Comparison of ENCODE assay signal across 13 cellular contexts in the genomic region with DNA sequence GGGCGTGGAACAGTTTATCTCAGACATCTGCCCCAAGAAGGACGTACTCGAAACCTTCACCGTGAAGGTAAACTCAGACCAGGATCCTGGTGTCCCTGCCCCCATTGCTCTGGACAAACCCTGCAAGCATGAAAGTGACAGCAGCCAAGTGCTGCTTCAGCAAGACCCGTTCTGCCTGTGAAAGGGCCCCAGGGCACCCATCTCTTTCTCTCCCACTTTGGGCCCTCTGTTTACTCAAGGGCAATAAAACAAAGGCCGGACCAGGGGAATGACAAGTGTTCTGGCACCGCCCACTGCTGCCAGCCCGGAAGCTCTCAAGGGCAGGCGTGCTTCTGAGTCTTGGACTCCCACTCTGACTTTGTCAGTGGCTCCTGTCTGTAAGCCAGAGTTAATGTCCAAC. TPM values are rescaled to one million over a fixed set of nuclear protein-coding genes. Genes with fewer than 3 reads are reported as not detected.
DNase-seq lines count a peak whose midpoint lies in the region; ATAC-seq, FAIRE-seq and TF ChIP-seq lines count a peak whose summit lies in the region.
"Had no signal": no experiment of that assay in that cellular context is flagged by ENCODE, and none has a peak within 500 bp of the region (broad histone marks: within the 10 kb centered on the region; RNA-seq: fewer than 3 reads in every experiment).

No MANE protein-coding gene starts in this region.

- H3K36me3 ChIP-seq in endothelial cell of umbilical vein (ENCODE audit: control insufficient read depth in 2 of 2, extremely low read depth in 1 of 2, insufficient read depth in 2 of 2, low read length in 2 of 2) = peaks cover 24 to 41% of the 10 kb centered on the region in 2 experiments
- peaks cover 0 to 11% (median 0%) of the 10 kb centered on the region in 3 donors for H3K36me3 ChIP-seq in pancreas

- peak; percentile 1 for TF ChIP-seq POLR2A in endothelial cell of umbilical vein (IDR thresholded peaks at IDR 0.05; ENCODE audit: low read depth, low read length)

- H3K4me2 ChIP-seq in endothelial cell of umbilical vein (ENCODE audit: insufficient read depth, low read length) = no peak overlapping the region

- peaks cover 27% of the 10 kb centered on the region for H3K79me2 ChIP-seq in endothelial cell of umbilical vein (ENCODE audit: control insufficient read depth, insufficient read depth, low read length)

- H3K9me3 ChIP-seq in endothelial cell of umbilical vein (replicated peaks; ENCODE audit: control insufficient read depth, insufficient read depth, low read length) (no peaks in the 10 kb centered on the region), pancreas (no peaks in the 10 kb centered on the region)

- no peak overlapping the region for H2AFZ ChIP-seq in endothelial cell of umbilical vein (ENCODE audit: low read depth, low read length)

- H3K27ac ChIP-seq in endothelial cell of umbilical vein (ENCODE audit: insufficient read depth, low read depth, low read length) = no peak overlapping the region
- peak overlapping the region in 3 of 4 donors; percentile 17 to 60 (median 58) for H3K27ac ChIP-seq in pancreas

- WGBS in pancreas, 2 donors = 34 to 35% methylated on average over 9 of the region's 9 CpGs

- dilution Hi-C loops in endothelial cell of umbilical vein (cut with MboI; ENCODE audit: extremely low pct_ligation_motif_present, low sequenced_read_pairs) = no loop called here

- TF ChIP-seq CTCF in endothelial cell of umbilical vein (IDR thresholded peaks at IDR 0.05; ENCODE audit: extremely low read depth in 1 of 2, insufficient read depth in 1 of 2, low read depth in 1 of 2, low read length in 2 of 2) = no peak
- TF ChIP-seq CTCF in pancreas (IDR thresholded peaks at IDR 0.05) = no peak

- CTCF ChIA-PET in endothelial cell of umbilical vein (lab: Charles Lee) = interaction anchor here (3.9 kb wide), 1 partner anchor 40 kb away, joined by 19 read pairs; no protein-coding TSS in a partner anchor

- H3K27ac Mint-ChIP-seq in activated T-cell treated with anti-CD3 and anti-CD28 coated beads, Interleukin-2, amount 50 U/mL, for 24 hours = no peak overlapping the region
- H3K27ac Mint-ChIP-seq in immature natural killer cell = peak overlapping the region in 1 of 6 donors; percentile 47
- H3K27ac Mint-ChIP-seq: activated T-helper 2 cell treated with anti-CD3 and anti-CD28 coated beads, Interferon-gamma antibody, Interleukin-2, Interleukin-4, amounts not matched to agents 10 μg/mL and 5 μg/mL and 100 μg/mL, durations not matched to agents 14 hours and 24 hours and 36 hours; IgD-negative memory B cell had no signal

- FAIRE-seq in endothelial cell of umbilical vein (lab: Jason Lieb, UNC) (peak; percentile 57), pancreas (lab: Jason Lieb, UNC) (no peak)
- FAIRE-seq: TTC549 had no signal

- no peaks in the 10 kb centered on the region for H3K9me3 Mint-ChIP-seq in activated T-cell treated with anti-CD3 and anti-CD28 coated beads, Interleukin-2, amount 50 U/mL, for 24 hours
- H3K9me3 Mint-ChIP-seq in immature natural killer cell = no peaks in the 10 kb centered on the region
- H3K9me3 Mint-ChIP-seq: activated T-helper 2 cell treated with anti-CD3 and anti-CD28 coated beads, Interferon-gamma antibody, Interleukin-2, Interleukin-4, amounts not matched to agents 10 μg/mL and 5 μg/mL and 100 μg/mL, durations not matched to agents 14 hours and 24 hours and 36 hours; IgD-negative memory B cell had no signal

- peak; percentile 82 for DNase-seq in DMS153 (lab: John Stamatoyannopoulos, UW)
- DNase-seq in NCI-H146 treated with DMSO at 0.1 percent for 48 hours (lab: John Stamatoyannopoulos, UW; ENCODE audit: unreplicated experiment) = peak; percentile 47
- DNase-seq in endothelial cell of umbilical vein (ENCODE audit: low read depth, low spot score) = peak; percentile 42
- DNase-seq in pancreas = peak; percentile 46 to 72 (median 65)
- no peak for DNase-seq in activated T-cell treated with anti-CD3 and anti-CD28 coated beads, Interleukin-2, amount 50 U/mL, for 24 hours
- DNase-seq in immature natural killer cell = no peak
- DNase-seq in NCI-H446 treated with DMSO at 0.1 percent for 48 hours (lab: John Stamatoyannopoulos, UW) = no peak
- no peak for DNase-seq in KG1 (lab: John Stamatoyannopoulos, UW)
- DNase-seq: CD4-positive, alpha-beta memory T cell; midbrain had no signal

- H3K27me3 ChIP-seq in endothelial cell of umbilical vein (ENCODE audit: control insufficient read depth in 2 of 2, insufficient read depth in 2 of 2, low read length in 2 of 2) (no peaks in the 10 kb centered on the region), pancreas (no peaks in the 10 kb centered on the region)

- H3K4me1 Mint-ChIP-seq in activated T-cell treated with anti-CD3 and anti-CD28 coated beads, Interleukin-2, amount 50 U/mL, for 24 hours (ENCODE audit: low read depth) = peaks cover 22% of the 10 kb centered on the region
- peaks cover 15 to 17% of the 10 kb centered on the region in 2 donors for H3K4me1 Mint-ChIP-seq in immature natural killer cell

- peak; percentile 39 to 73 (median 63) for ATAC-seq in pancreas

- no peaks in the 10 kb centered on the region for H4K20me1 ChIP-seq in endothelial cell of umbilical vein (replicated peaks; ENCODE audit: control insufficient read depth, extremely low read depth, insufficient read depth, low read length)

- POLR2A ChIA-PET in endothelial cell of umbilical vein (lab: Charles Lee) = no interaction called here

- H3K4me3 ChIP-seq in endothelial cell of umbilical vein (replicated peaks in 1 of 3; ENCODE audit: insufficient read depth in 1 of 3, low read depth in 1 of 3, low read length in 3 of 3) (no peak overlapping the region), pancreas (no peak overlapping the region)

- H3K4me1 ChIP-seq in endothelial cell of umbilical vein (ENCODE audit: control insufficient read depth, extremely low read depth, insufficient read depth, low read length) = peaks cover 42% of the 10 kb centered on the region
- peaks cover 12 to 34% (median 17%) of the 10 kb centered on the region in 3 donors for H3K4me1 ChIP-seq in pancreas

- H3K4me3 Mint-ChIP-seq in activated T-cell treated with anti-CD3 and anti-CD28 coated beads, Interleukin-2, amount 50 U/mL, for 24 hours = no peak overlapping the region
- H3K4me3 Mint-ChIP-seq in immature natural killer cell = no peak overlapping the region
- H3K4me3 Mint-ChIP-seq: CD4-positive, alpha-beta memory T cell; IgD-negative memory B cell had no signal

- no peaks in the 10 kb centered on the region for H3K36me3 Mint-ChIP-seq in activated T-cell treated with anti-CD3 and anti-CD28 coated beads, Interleukin-2, amount 50 U/mL, for 24 hours (ENCODE audit: low read depth)
- no peaks in the 10 kb centered on the region for H3K36me3 Mint-ChIP-seq in immature natural killer cell
- H3K36me3 Mint-ChIP-seq: CD4-positive, alpha-beta memory T cell; IgD-negative memory B cell had no signal

- H3K27me3 Mint-ChIP-seq in activated T-cell treated with anti-CD3 and anti-CD28 coated beads, Interleukin-2, amount 50 U/mL, for 24 hours = peaks cover 2% of the 10 kb centered on the region
- peaks cover 7 to 12% (median 11%) of the 10 kb centered on the region in 3 donors for H3K27me3 Mint-ChIP-seq in immature natural killer cell (ENCODE audit: low read depth in 3 of 3)

- H3K9ac ChIP-seq in endothelial cell of umbilical vein (replicated peaks; ENCODE audit: extremely low read depth, insufficient read depth, low read length) = no peak overlapping the region

- H3K9me1 ChIP-seq in endothelial cell of umbilical vein (replicated peaks; ENCODE audit: control insufficient read depth, extremely low read depth, insufficient read depth, low read length) = no peaks in the 10 kb centered on the region

- no TSS peak for BruUV-seq in endothelial cell of umbilical vein (replicated peaks; lab: Mats Ljungman, UMichigan)

- intact Hi-C loops in endothelial cell of umbilical vein (cut with micrococcal nuclease) (loop anchor here (2.0 kb wide), 1 partner anchor 19 kb away; no protein-coding TSS in a partner anchor), pancreas (cut with DNase I) (no loop called here)

TF ChIP-seq in endothelial cell of umbilical vein, 7 proteins besides CTCF, POLR2A, EP300 and RAD21:
- TF ChIP-seq POLR2AphosphoS5 (IDR thresholded peaks at IDR 0.05; ENCODE audit: insufficient read depth, low read depth, low read length) (peak; percentile 41), GATA2 (IDR thresholded peaks at IDR 0.05; ENCODE audit: insufficient read depth, insufficient read length, low read depth, low read length) (no peak), MYC (IDR thresholded peaks at IDR 0.05; ENCODE audit: low read depth, low read length) (no peak), FOS (IDR thresholded peaks at IDR 0.05; ENCODE audit: borderline replicate concordance, insufficient read depth, low read length) (no peak)
- TF ChIP-seq, protein P1, sequence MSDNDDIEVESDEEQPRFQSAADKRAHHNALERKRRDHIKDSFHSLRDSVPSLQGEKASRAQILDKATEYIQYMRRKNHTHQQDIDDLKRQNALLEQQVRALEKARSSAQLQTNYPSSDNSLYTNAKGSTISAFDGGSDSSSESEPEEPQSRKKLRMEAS (IDR thresholded peaks at IDR 0.05; ENCODE audit: insufficient read depth, insufficient read length) = no peak
TF ChIP-seq in endothelial cell of umbilical vein: peak in this region for 1.

RNA-seq across cellular contexts. Expression of a gene that starts 35.3 kb away (rescaled TPM):
- total RNA-seq in endothelial cell of umbilical vein (379 and 504 TPM in 2 replicates), pancreas (100 to 1,000 TPM in 1 of 6 donors, 10 to 100 TPM in 5; 28.6 to 108 (median 33.8) TPM)
- polyA plus RNA-seq in endothelial cell of umbilical vein (943 and 1,225 TPM in 2 replicates), pancreas (10 to 100 TPM; 25.1 to 85.6 TPM), immature natural killer cell (1 to 10 TPM; 2.1 to 9.8 (median 5.1) TPM)
- 972 and 1,213 TPM in 2 replicates for polyA plus RNA-seq in endothelial cell of umbilical vein (2011; cell fraction: cytosol; rRNA removed)
- 481 and 655 TPM in 2 replicates for polyA plus RNA-seq in endothelial cell of umbilical vein (2011; cell fraction: nucleus; rRNA removed)
- polyA plus RNA-seq in endothelial cell of umbilical vein (2012) = 1,387 and 1,527 TPM in 2 replicates
- 848 and 909 TPM in 2 replicates for polyA minus RNA-seq in endothelial cell of umbilical vein
- polyA minus RNA-seq in endothelial cell of umbilical vein (2011; cell fraction: cytosol; rRNA and poly(A)+ RNA removed) = 79.2 TPM
- polyA minus RNA-seq in endothelial cell of umbilical vein (2011; cell fraction: nucleus; rRNA and poly(A)+ RNA removed) = 148 and 194 TPM in 2 replicates

Comparison
In these comparisons a context has a peak if more than half of its experiments do, and no peak if none do; other contexts are left out.
1. DNase-seq: peak in DMS153 (single experiment), NCI-H146 treated with DMSO at 0.1 percent for 48 hours (single experiment), endothelial cell of umbilical vein (single experiment) and pancreas (6 of 6); none in activated T-cell treated with anti-CD3 and anti-CD28 coated beads, Interleukin-2, amount 50 U/mL, for 24 hours (single experiment), immature natural killer cell (0 of 3), NCI-H446 treated with DMSO at 0.1 percent for 48 hours (single experiment) and KG1 (single experiment).
2. RNA of a gene that starts 35.3 kb away (polyA plus RNA-seq): 481 to 1,527 TPM in endothelial cell of umbilical vein; 25.1 to 85.6 TPM in pancreas and 2.1 to 9.8 TPM in immature natural killer cell; every median in the first group is over 4 times any median in the second.